Comparison of ENCODE assay signal across 17 cellular contexts in the genomic region with DNA sequence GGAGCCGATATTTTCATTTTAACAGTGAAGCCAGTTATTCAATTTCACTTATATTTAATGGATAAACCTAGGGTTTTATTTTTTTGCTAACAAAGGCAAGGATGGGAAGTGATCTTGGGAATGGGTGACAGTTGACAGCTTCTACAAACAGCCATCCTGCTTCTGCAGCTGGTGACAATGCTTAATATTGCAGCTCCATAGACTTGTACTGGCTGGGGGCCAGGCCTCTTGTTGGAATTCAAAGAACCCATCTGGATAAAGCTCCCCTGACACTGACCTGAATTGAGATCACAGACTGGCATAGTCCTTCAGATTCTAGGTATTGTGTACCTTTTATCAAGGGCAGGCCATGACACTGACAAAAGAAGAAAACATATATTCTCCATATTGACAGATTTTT.
DNase-seq lines count a peak whose midpoint lies in the region; ATAC-seq and TF ChIP-seq lines count a peak whose summit lies in the region.
"Had no signal": no experiment of that assay in that cellular context is flagged by ENCODE, and none has a peak within 500 bp of the region (broad histone marks: within the 10 kb centered on the region; RNA-seq: fewer than 3 reads in every experiment).

No MANE protein-coding gene starts in this region.

- peaks cover 27% of the 10 kb centered on the region for H3K9me3 Mint-ChIP-seq in activated T-helper 1 cell treated with anti-CD3 and anti-CD28 coated beads, Interleukin-12 subunit alpha, Interleukin-12 subunit beta, Interleukin-2, Interleukin-4 antibody, amounts not matched to agents 30 ng/mL and 10 ng/mL and 1 ng/mL, durations not matched to agents 14 hours and 24 hours and 36 hours

- no peak for ATAC-seq in GM18870 (IDR thresholded peaks at IDR 0.05; ENCODE audit: unreplicated experiment)
- ATAC-seq: heart left ventricle, T-helper 17 cell had no signal

- no peaks in the 10 kb centered on the region for H3K9me3 ChIP-seq in thyroid gland
- H3K9me3 ChIP-seq: esophagus squamous epithelium, MG63, thoracic aorta had no signal

- no peak overlapping the region for H3K27ac ChIP-seq in thyroid gland
- H3K27ac ChIP-seq: esophagus squamous epithelium, heart left ventricle, thoracic aorta had no signal

- no peak for TF ChIP-seq CTCF in thyroid gland (IDR thresholded peaks at IDR 0.05)
- no peak for TF ChIP-seq CTCF in GM10266 (IDR thresholded peaks at IDR 0.05; ENCODE audit: control insufficient read depth, insufficient read depth, low read depth, missing control alignments)

- H3K4me3 Mint-ChIP-seq in activated T-helper 1 cell treated with anti-CD3 and anti-CD28 coated beads, Interleukin-12 subunit alpha, Interleukin-12 subunit beta, Interleukin-2, Interleukin-4 antibody, amounts not matched to agents 30 ng/mL and 10 ng/mL and 1 ng/mL, durations not matched to agents 14 hours and 24 hours and 36 hours, result no peak overlapping the region
- H3K4me3 Mint-ChIP-seq: activated B cell treated with CpG ODN at 0.5 μM for 24 hours, T-helper 17 cell had no signal

- DNase-seq in D341Med (ENCODE audit: low spot score) (peak; percentile 22), NCI-H1105 (lab: John Stamatoyannopoulos, UW) (peak; percentile 82), NCI-H2227 (lab: John Stamatoyannopoulos, UW; ENCODE audit: unreplicated experiment) (peak; percentile 41), SHP77 (lab: John Stamatoyannopoulos, UW) (peak; percentile 97 to 99), thyroid gland (no peak), GM10266 (ENCODE audit: extremely low spot score) (no peak)
- DNase-seq in activated T-helper 1 cell treated with anti-CD3 and anti-CD28 coated beads, Interleukin-12 subunit alpha, Interleukin-12 subunit beta, Interleukin-2, Interleukin-4 antibody, amounts not matched to agents 30 ng/mL and 10 ng/mL and 1 ng/mL, durations not matched to agents 14 hours and 24 hours and 36 hours (ENCODE audit: low spot score), result no peak
- DNase-seq: activated B cell treated with CpG ODN at 0.5 μM for 24 hours; activated CD8-positive, alpha-beta memory T cell treated with anti-CD3 and anti-CD28 coated beads for 24 hours; esophagus squamous epithelium; heart left ventricle; MG63; small intestine; T-helper 17 cell had no signal

- no peaks in the 10 kb centered on the region for H3K4me1 Mint-ChIP-seq in activated T-helper 1 cell treated with anti-CD3 and anti-CD28 coated beads, Interleukin-12 subunit alpha, Interleukin-12 subunit beta, Interleukin-2, Interleukin-4 antibody, amounts not matched to agents 30 ng/mL and 10 ng/mL and 1 ng/mL, durations not matched to agents 14 hours and 24 hours and 36 hours (ENCODE audit: low read depth)
- H3K4me1 Mint-ChIP-seq: activated B cell treated with CpG ODN at 0.5 μM for 24 hours, T-helper 17 cell had no signal

- no peaks in the 10 kb centered on the region for H3K36me3 ChIP-seq in thyroid gland
- H3K36me3 ChIP-seq: esophagus squamous epithelium, heart left ventricle, MG63, thoracic aorta had no signal

- WGBS in thyroid gland, 2 donors, result 94 to 98% methylated on average over 1 of the region's 1 CpG

- TF ChIP-seq POLR2A in thyroid gland (IDR thresholded peaks at IDR 0.05), result no peak

- H3K4me3 ChIP-seq in thyroid gland (replicated peaks in 1 of 3), result no peak overlapping the region
- H3K4me3 ChIP-seq: esophagus squamous epithelium, heart left ventricle, lung, MG63, thoracic aorta had no signal

- H3K27me3 ChIP-seq in thyroid gland, result no peaks in the 10 kb centered on the region
- H3K27me3 ChIP-seq: esophagus squamous epithelium, heart left ventricle, MG63 had no signal

- no peaks in the 10 kb centered on the region for H3K36me3 Mint-ChIP-seq in activated T-helper 1 cell treated with anti-CD3 and anti-CD28 coated beads, Interleukin-12 subunit alpha, Interleukin-12 subunit beta, Interleukin-2, Interleukin-4 antibody, amounts not matched to agents 30 ng/mL and 10 ng/mL and 1 ng/mL, durations not matched to agents 14 hours and 24 hours and 36 hours (ENCODE audit: low read depth)

- H3K27me3 Mint-ChIP-seq in activated T-helper 1 cell treated with anti-CD3 and anti-CD28 coated beads, Interleukin-12 subunit alpha, Interleukin-12 subunit beta, Interleukin-2, Interleukin-4 antibody, amounts not matched to agents 30 ng/mL and 10 ng/mL and 1 ng/mL, durations not matched to agents 14 hours and 24 hours and 36 hours (ENCODE audit: insufficient read depth), result no peaks in the 10 kb centered on the region
- H3K27me3 Mint-ChIP-seq: activated B cell treated with CpG ODN at 0.5 μM for 24 hours, T-helper 17 cell had no signal

- H3K4me1 ChIP-seq in thyroid gland, result no peaks in the 10 kb centered on the region
- H3K4me1 ChIP-seq: esophagus squamous epithelium, heart left ventricle had no signal

- intact Hi-C loops in thyroid gland (cut with DNase I), result no loop called here
- intact Hi-C loops in activated T-helper 1 cell treated with anti-CD3 and anti-CD28 coated beads, Interleukin-12 subunit alpha, Interleukin-12 subunit beta, Interleukin-2, Interleukin-4 antibody, amounts not matched to agents 30 ng/mL and 10 ng/mL and 1 ng/mL, durations not matched to agents 14 hours and 24 hours and 36 hours (cut with micrococcal nuclease), result no loop called here

- no peak overlapping the region for H3K27ac Mint-ChIP-seq in activated T-helper 1 cell treated with anti-CD3 and anti-CD28 coated beads, Interleukin-12 subunit alpha, Interleukin-12 subunit beta, Interleukin-2, Interleukin-4 antibody, amounts not matched to agents 30 ng/mL and 10 ng/mL and 1 ng/mL, durations not matched to agents 14 hours and 24 hours and 36 hours
- H3K27ac Mint-ChIP-seq: activated B cell treated with CpG ODN at 0.5 μM for 24 hours, T-helper 17 cell had no signal

Comparison
In these comparisons a context has a peak if more than half of its experiments do, and no peak if none do; other contexts are left out.
1. DNase-seq: peak in D341Med (single experiment), NCI-H1105 (single experiment), NCI-H2227 (single experiment) and SHP77 (2 of 2); none in thyroid gland (0 of 2), activated T-helper 1 cell treated with anti-CD3 and anti-CD28 coated beads, Interleukin-12 subunit alpha, Interleukin-12 subunit beta, Interleukin-2, Interleukin-4 antibody, amounts not matched to agents 30 ng/mL and 10 ng/mL and 1 ng/mL, durations not matched to agents 14 hours and 24 hours and 36 hours (single experiment) and GM10266 (single experiment).